Comparison of ENCODE assay signal across 11 cellular contexts in the genomic region with DNA sequence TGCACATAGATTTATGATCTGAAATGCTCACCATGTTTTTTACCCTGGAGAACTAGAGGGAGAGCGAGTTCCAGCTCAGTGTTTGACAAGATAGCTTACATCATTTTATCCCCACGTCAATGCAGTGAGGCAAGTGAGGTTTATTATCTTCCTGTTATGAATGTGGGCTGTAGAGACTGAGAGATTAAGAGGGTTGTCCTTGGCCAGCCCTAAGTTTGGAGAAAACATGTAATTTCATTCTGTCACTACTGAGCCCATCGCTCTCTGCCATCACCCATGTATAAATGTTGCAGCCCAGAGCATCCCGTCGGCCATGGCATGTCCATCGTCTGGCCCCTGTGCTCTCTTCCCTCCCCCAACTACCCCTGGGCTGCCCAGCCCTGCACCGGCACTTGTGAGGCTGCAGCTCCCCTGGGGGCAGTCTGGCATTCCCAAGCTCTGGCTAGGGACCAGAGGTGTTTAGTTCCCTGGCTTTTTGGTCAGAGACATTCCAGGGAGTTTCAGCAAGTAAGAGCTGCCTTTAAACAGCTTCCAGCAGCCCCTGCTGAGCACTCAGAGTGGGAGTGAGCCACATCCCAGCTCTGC.
DNase-seq lines count a peak whose midpoint lies in the region; TF ChIP-seq lines count a peak whose summit lies in the region.
"Had no signal": no experiment of that assay in that cellular context is flagged by ENCODE, and none has a peak within 500 bp of the region (broad histone marks: within the 10 kb centered on the region; RNA-seq: fewer than 3 reads in every experiment).

No MANE protein-coding gene starts in this region.

- H3K9me3 ChIP-seq in esophagus (ENCODE audit: control insufficient read depth in 2 of 2, insufficient read depth in 1 of 2, low read depth in 1 of 2, low read length in 1 of 2) (no peaks in the 10 kb centered on the region), mesodermal cell (ENCODE audit: control insufficient read depth, low read length) (peaks cover 15% of the 10 kb centered on the region), Karpas-422 (ENCODE audit: low read length) (no peaks in the 10 kb centered on the region)

- no peaks in the 10 kb centered on the region for H3K27me3 ChIP-seq in esophagus (ENCODE audit: control insufficient read depth in 1 of 2, insufficient read depth in 2 of 2, low read length in 2 of 2)
- H3K27me3 ChIP-seq in Karpas-422 (ENCODE audit: low read length), result no peaks in the 10 kb centered on the region

- H3K4me3 Mint-ChIP-seq in activated CD4-positive, alpha-beta memory T cell treated with anti-CD3 and anti-CD28 coated beads for 36 hours, result no peak overlapping the region

- H2AFZ ChIP-seq in Karpas-422 (ENCODE audit: low read length), result no peak overlapping the region

- no peaks in the 10 kb centered on the region for H3K79me2 ChIP-seq in Karpas-422 (ENCODE audit: low read length)

- H3K4me1 Mint-ChIP-seq in activated CD4-positive, alpha-beta memory T cell treated with anti-CD3 and anti-CD28 coated beads for 36 hours (ENCODE audit: low read depth), result no peaks in the 10 kb centered on the region

- CTCF ChIA-PET in activated CD4-positive, alpha-beta memory T cell treated with anti-CD3 and anti-CD28 coated beads for 36 hours (lab: Charles Lee), result no interaction called here

- H3K4me1 ChIP-seq in esophagus (ENCODE audit: control insufficient read depth in 2 of 2, insufficient read depth in 2 of 2, low read length in 1 of 2) (peaks cover 3 to 4% of the 10 kb centered on the region in 2 donors), mesodermal cell (ENCODE audit: control insufficient read depth, insufficient read depth, low read length, poor library complexity, severe bottlenecking) (peaks cover 28% of the 10 kb centered on the region), Karpas-422 (ENCODE audit: low read length) (no peaks in the 10 kb centered on the region)

- no peaks in the 10 kb centered on the region for H4K20me1 ChIP-seq in Karpas-422 (ENCODE audit: insufficient read depth, low read depth, low read length)

- WGBS in esophagus, 2 donors, result 38 to 60% methylated on average over 7 of the region's 7 CpGs
- WGBS in mesodermal cell (ENCODE audit: insufficient coverage in 2 of 2), 2 experiments, result 46 to 55% methylated on average over 5 of the region's 7 CpGs

- no peak overlapping the region for H3K4me2 ChIP-seq in Karpas-422 (ENCODE audit: low read depth, low read length, poor library complexity, severe bottlenecking)

- intact Hi-C loops in activated CD4-positive, alpha-beta memory T cell treated with anti-CD3 and anti-CD28 coated beads for 36 hours (cut with micrococcal nuclease), result no loop called here

- peak overlapping the region; percentile 17 to 60 for H3K27ac ChIP-seq in esophagus (ENCODE audit: low read depth in 2 of 2, low read length in 1 of 2)
- H3K27ac ChIP-seq in mesodermal cell (ENCODE audit: low read depth, low read length, severe bottlenecking), result peak overlapping the region; percentile 53
- no peak overlapping the region for H3K27ac ChIP-seq in Karpas-422 (ENCODE audit: low read length)

- H3K27ac Mint-ChIP-seq in activated CD4-positive, alpha-beta memory T cell treated with anti-CD3 and anti-CD28 coated beads for 36 hours, result no peak overlapping the region

- H3K9me3 Mint-ChIP-seq in activated CD4-positive, alpha-beta memory T cell treated with anti-CD3 and anti-CD28 coated beads for 36 hours, result no peaks in the 10 kb centered on the region

- no peak for TF ChIP-seq CTCF in NB4 (IDR thresholded peaks at IDR 0.05; ENCODE audit: low read depth, low read length)

- no peak for TF ChIP-seq POLR2A in NB4 (IDR thresholded peaks at IDR 0.05; ENCODE audit: extremely low read depth, insufficient read length)

- H3K9me2 ChIP-seq in Karpas-422 (replicated peaks; ENCODE audit: insufficient read depth, low read length), result no peaks in the 10 kb centered on the region

- DNase-seq in NB4 (ENCODE audit: low read depth) (peak; percentile 24), ureter (ENCODE audit: low spot score) (peak; percentile 59), activated gamma-delta T cell (lab: John Stamatoyannopoulos, UW) (no peak), Karpas-422 (no peak)
- DNase-seq in activated CD4-positive, alpha-beta memory T cell treated with anti-CD3 and anti-CD28 coated beads for 36 hours, result no peak
- DNase-seq: kidney glomerular epithelial cell, NCI-H446 treated with DMSO at 0.1 percent for 48 hours, substantia nigra, T-helper 1 cell had no signal

- no peaks in the 10 kb centered on the region for H3K36me3 Mint-ChIP-seq in activated CD4-positive, alpha-beta memory T cell treated with anti-CD3 and anti-CD28 coated beads for 36 hours

- peaks cover 3% of the 10 kb centered on the region for H3K27me3 Mint-ChIP-seq in activated CD4-positive, alpha-beta memory T cell treated with anti-CD3 and anti-CD28 coated beads for 36 hours

- POLR2A ChIA-PET in activated CD4-positive, alpha-beta memory T cell treated with anti-CD3 and anti-CD28 coated beads for 36 hours (lab: Charles Lee), result interaction anchor here (0.8 kb wide), 1 partner anchor 109 kb away, joined by 3 read pairs; no protein-coding TSS in a partner anchor

- no peaks in the 10 kb centered on the region for H3K36me3 ChIP-seq in esophagus (ENCODE audit: control insufficient read depth in 2 of 2, insufficient read depth in 2 of 2, low read length in 1 of 2)
- H3K36me3 ChIP-seq in mesodermal cell (ENCODE audit: control insufficient read depth, insufficient read depth, low read length), result peaks cover 61% of the 10 kb centered on the region
- no peaks in the 10 kb centered on the region for H3K36me3 ChIP-seq in Karpas-422 (ENCODE audit: insufficient read depth, low read length)

- no peak overlapping the region for H3K4me3 ChIP-seq in NB4 (ENCODE audit: low read depth, low read length)
- no peak overlapping the region for H3K4me3 ChIP-seq in esophagus (ENCODE audit: low read depth in 1 of 2, low read length in 2 of 2)
- no peak overlapping the region for H3K4me3 ChIP-seq in mesodermal cell (ENCODE audit: extremely low read depth, insufficient read depth, low read length, poor library complexity, severe bottlenecking)
- no peak overlapping the region for H3K4me3 ChIP-seq in Karpas-422 (ENCODE audit: low read length)

- no peak overlapping the region for H3K9ac ChIP-seq in Karpas-422 (ENCODE audit: low read length)

Comparison
In these comparisons a context has a peak if more than half of its experiments do, and no peak if none do; other contexts are left out.
1. DNase-seq: peak in NB4 (single experiment) and ureter (single experiment); none in activated CD4-positive, alpha-beta memory T cell treated with anti-CD3 and anti-CD28 coated beads for 36 hours (single experiment), activated gamma-delta T cell (single experiment) and Karpas-422 (single experiment).